In the genomic region with DNA sequence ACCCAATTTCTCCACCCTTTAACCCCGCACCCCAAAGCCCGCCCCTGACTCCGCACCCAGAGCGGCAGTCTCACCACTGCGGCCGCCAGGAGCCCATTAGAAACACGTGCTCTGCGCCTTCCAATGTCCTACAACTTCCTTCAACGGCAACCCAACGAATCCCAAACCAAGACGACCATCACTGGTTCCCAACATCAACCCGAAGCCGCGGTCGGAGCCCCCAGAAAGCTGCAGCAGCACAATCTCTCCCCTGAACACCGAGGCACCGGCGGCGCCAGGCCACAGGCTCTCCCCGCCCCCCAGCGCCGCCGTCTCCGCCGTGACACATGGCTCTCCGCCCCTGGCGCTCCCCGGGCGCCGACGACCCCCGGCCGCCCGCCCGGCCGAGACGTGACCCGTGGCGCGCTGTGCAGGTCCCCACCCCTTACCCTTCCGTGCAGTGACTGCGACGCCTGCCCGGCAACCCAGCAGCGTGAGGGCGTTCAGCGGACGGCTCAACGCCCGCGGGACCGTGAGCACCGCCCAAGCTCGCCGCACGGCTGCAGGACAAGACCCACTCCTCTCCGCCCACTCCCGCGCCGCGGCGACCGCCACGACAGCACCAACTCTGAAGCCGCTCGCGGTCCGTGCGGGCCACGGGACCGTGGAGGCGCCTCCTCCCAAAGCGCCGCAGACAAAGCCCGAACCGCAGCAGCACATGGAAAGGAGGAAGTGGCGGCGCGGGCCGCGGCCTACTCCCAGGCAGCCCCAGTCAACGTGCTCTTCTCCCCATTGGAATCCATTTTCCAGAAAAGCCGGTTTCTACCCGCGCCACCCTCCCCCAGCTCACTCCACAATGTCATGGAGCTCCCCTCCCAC, we compare ENCODE assay signal across 8 cellular contexts. TPM values are rescaled to one million over a fixed set of nuclear protein-coding genes. Genes with fewer than 3 reads are reported as not detected.
DNase-seq lines count a peak whose midpoint lies in the region; ATAC-seq and TF ChIP-seq lines count a peak whose summit lies in the region.

No MANE protein-coding gene starts in this region.

- no peak for ATAC-seq in GM21576 (IDR thresholded peaks at IDR 0.05; ENCODE audit: unreplicated experiment)

- DNase-seq in NCI-H2107 treated with DMSO at 0.1 percent for 48 hours (lab: John Stamatoyannopoulos, UW; ENCODE audit: unreplicated experiment) (peak; percentile 24), NCI-H2107 (lab: John Stamatoyannopoulos, UW) (no peak), NOMO-1 (lab: John Stamatoyannopoulos, UW; ENCODE audit: unreplicated experiment in 2 of 2) (peak; percentile 60 to 69), activated T-cell treated with anti-CD3 and anti-CD28 coated beads for 4 hours (peak; percentile 48), epithelial cell of esophagus (ENCODE audit: low read depth) (peak; percentile 64), mucosa of gallbladder (ENCODE audit: low spot score) (peak; percentile 60)
- DNase-seq in stimulated activated CD8-positive, alpha-beta memory T cell treated with anti-CD3 and anti-CD28 coated beads, Interleukin-4, amount 100 ng/mL, for 1 hour (ENCODE audit: low read depth in 2 of 2, low spot score in 1 of 2), result peak; percentile 9 to 22

- peak; percentile 10 for TF ChIP-seq CTCF in epithelial cell of esophagus (IDR thresholded peaks at IDR 0.05; ENCODE audit: insufficient read depth, low read depth, low read length, missing control alignments)

- H3K4me3 ChIP-seq in epithelial cell of esophagus (ENCODE audit: low read length), result peak overlapping the region; percentile 97

RNA-seq across cellular contexts. Expression of gene SYNCRIP, which starts 0.5 kb away (rescaled TPM):
- 63.8 TPM for total RNA-seq in mucosa of gallbladder

RNA-seq across cellular contexts. Expression of gene SNX14, which starts 48.5 kb away (rescaled TPM):
- 80.1 TPM for total RNA-seq in mucosa of gallbladder
